Comparison of ENCODE assay signal across 17 cellular contexts in genomic region chr5:130035388-130035787, GRCh38.
A peak's percentile ranks its signal among the peaks of the same experiment; 100 is the strongest.
DNase-seq lines count a peak whose midpoint lies in the region; ATAC-seq and TF ChIP-seq lines count a peak whose summit lies in the region.
"Had no signal": no experiment of that assay in that cellular context is flagged by ENCODE, and none has a peak within 500 bp of the region (broad histone marks: within the 10 kb centered on the region; RNA-seq: fewer than 3 reads in every experiment).

No MANE protein-coding gene starts in this region.

- peak overlapping the region; percentile 85 for H3K27ac Mint-ChIP-seq in chondrocyte (ENCODE audit: unreplicated experiment)
- H3K27ac Mint-ChIP-seq: B cell; CD8-positive, alpha-beta T cell; GM23338 had no signal

- H2BK5ac ChIP-seq in trophoblast cell (ENCODE audit: low read depth, low read length, poor library complexity) = no peak overlapping the region

- H3K4me1 Mint-ChIP-seq in chondrocyte (ENCODE audit: low read depth) = peaks cover 13% of the 10 kb centered on the region
- H3K4me1 Mint-ChIP-seq: B cell had no signal

- H3K79me2 ChIP-seq in trophoblast cell (ENCODE audit: control insufficient read depth, insufficient read depth, low read length, poor library complexity) = no peaks in the 10 kb centered on the region

- H3K36me3 ChIP-seq in adipocyte (ENCODE audit: control insufficient read depth, insufficient read depth, low read length, severe bottlenecking) (no peaks in the 10 kb centered on the region), trophoblast cell (ENCODE audit: control insufficient read depth in 1 of 2, insufficient read depth in 2 of 2, low read length in 2 of 2) (no peaks in the 10 kb centered on the region)

- H3K4me3 ChIP-seq in adipocyte (ENCODE audit: low read length) (no peak overlapping the region), trophoblast cell (ENCODE audit: low read depth, low read length) (no peak overlapping the region)
- H3K4me3 ChIP-seq: GM23338 had no signal

- H2AFZ ChIP-seq in trophoblast cell (ENCODE audit: insufficient read depth, low read length, poor library complexity) = no peak overlapping the region
- H2AFZ ChIP-seq: GM23338 had no signal

- H3K23ac ChIP-seq in trophoblast cell (ENCODE audit: low read length) = no peak overlapping the region

- H2BK120ac ChIP-seq in trophoblast cell (ENCODE audit: insufficient read depth, low read length, poor library complexity) = no peak overlapping the region

- no peaks in the 10 kb centered on the region for H3K36me3 Mint-ChIP-seq in chondrocyte (ENCODE audit: low read depth)
- H3K36me3 Mint-ChIP-seq: CD14-positive monocyte; CD8-positive, alpha-beta T cell had no signal

- no peak overlapping the region for H3K27ac ChIP-seq in trophoblast cell (ENCODE audit: low read depth, low read length)

- no peak overlapping the region for H3K4me2 ChIP-seq in trophoblast cell (ENCODE audit: low read length)
- H3K4me2 ChIP-seq: GM23338 had no signal

- no peak overlapping the region for H4K8ac ChIP-seq in trophoblast cell (ENCODE audit: low read depth, low read length)

- DNase-seq in NCI-H226 = peak; percentile 58
- DNase-seq in adipocyte (ENCODE audit: low read depth) = peak; percentile 44
- DNase-seq in chondrocyte (ENCODE audit: low spot score) = no peak
- DNase-seq in trophoblast cell = peak; percentile 42 to 73
- no peak for DNase-seq in GM03348 (ENCODE audit: low spot score)
- DNase-seq in DMS79 (lab: John Stamatoyannopoulos, UW) = no peak
- DNase-seq: CD8-positive, alpha-beta T cell; COR-L47; DMS153; DND-41; GF-D8; H9 had no signal

- no peak overlapping the region for H3K14ac ChIP-seq in trophoblast cell (ENCODE audit: low read length)

- no peak overlapping the region for H3K9ac ChIP-seq in adipocyte (ENCODE audit: low read length)
- H3K9ac ChIP-seq in trophoblast cell (ENCODE audit: low read length) = no peak overlapping the region

- WGBS in trophoblast cell (ENCODE audit: extremely low coverage, insufficient coverage, insufficient read length) = no CpG with 5 or more reads among the region's 1 CpG

- peaks cover 7% of the 10 kb centered on the region for H3K4me1 ChIP-seq in adipocyte (ENCODE audit: control insufficient read depth, insufficient read depth, low read length)
- H3K4me1 ChIP-seq in trophoblast cell (ENCODE audit: control insufficient read depth in 1 of 2, insufficient read depth in 2 of 2, low read length in 2 of 2) = no peaks in the 10 kb centered on the region

- no peaks in the 10 kb centered on the region for H3K27me3 ChIP-seq in adipocyte (replicated peaks; ENCODE audit: control insufficient read depth, insufficient read depth, low read length)
- H3K27me3 ChIP-seq in trophoblast cell (ENCODE audit: insufficient read depth, low read length) = no peaks in the 10 kb centered on the region

- no peaks in the 10 kb centered on the region for H3K9me3 Mint-ChIP-seq in chondrocyte (ENCODE audit: low read depth)
- H3K9me3 Mint-ChIP-seq: CD8-positive, alpha-beta T cell; GM23338; H9 had no signal

- no peak overlapping the region for H3K18ac ChIP-seq in trophoblast cell (ENCODE audit: low read length)

- H3K4me3 Mint-ChIP-seq in chondrocyte (ENCODE audit: unreplicated experiment) = no peak overlapping the region
- H3K4me3 Mint-ChIP-seq: B cell; CD14-positive monocyte; CD8-positive, alpha-beta T cell; GM23338; H9 had no signal

- no peak for ATAC-seq in GM19351 (IDR thresholded peaks at IDR 0.05; ENCODE audit: unreplicated experiment)
- ATAC-seq: CD8-positive, alpha-beta T cell; GM23338; HepG2 had no signal

- TF ChIP-seq CTCF in chondrocyte (IDR thresholded peaks at IDR 0.05) = no peak

- H2BK12ac ChIP-seq in trophoblast cell (ENCODE audit: low read length) = no peak overlapping the region

- H3K79me1 ChIP-seq in trophoblast cell (ENCODE audit: low read length) = no peaks in the 10 kb centered on the region

- H4K12ac ChIP-seq in trophoblast cell (ENCODE audit: low read depth, low read length) = no peak overlapping the region

- H3K27me3 Mint-ChIP-seq in chondrocyte (ENCODE audit: low read depth) = no peaks in the 10 kb centered on the region
- H3K27me3 Mint-ChIP-seq: B cell had no signal

- no peaks in the 10 kb centered on the region for H3K9me3 ChIP-seq in adipocyte (ENCODE audit: control insufficient read depth, low read length)
- H3K9me3 ChIP-seq in trophoblast cell (ENCODE audit: insufficient read depth, low read depth, low read length) = no peaks in the 10 kb centered on the region

- no peak overlapping the region for H2AK5ac ChIP-seq in trophoblast cell (ENCODE audit: low read length)

- no peak overlapping the region for H3K4ac ChIP-seq in trophoblast cell (ENCODE audit: low read depth, low read length)

- H4K91ac ChIP-seq in trophoblast cell (ENCODE audit: low read depth, low read length) = no peak overlapping the region

Comparison
In these comparisons a context has a peak if more than half of its experiments do, and no peak if none do; other contexts are left out.
1. DNase-seq: peak in NCI-H226 (single experiment), adipocyte (single experiment) and trophoblast cell (2 of 2); none in chondrocyte (single experiment), GM03348 (single experiment) and DMS79 (single experiment).